8 cellular contexts compared by ENCODE assay signal in genomic region chr10:43076876-43077420, GRCh38. TPM values are rescaled to one million over a fixed set of nuclear protein-coding genes. Genes with fewer than 3 reads are reported as not detected.
DNase-seq lines count a peak whose midpoint lies in the region; ATAC-seq and TF ChIP-seq lines count a peak whose summit lies in the region.

Gene RET, plus strand, starts transcription at chr10:43077069. Its CDS starts 190 bp downstream, at chr10:43077259.

- H3K4me3 ChIP-seq in duodenal mucosa (ENCODE audit: low read depth in 1 of 2, low read length in 2 of 2), result peak within 1 kb of the TSS; percentile 48 to 50

- no peak within 1 kb of the TSS for H3K9ac ChIP-seq in duodenal mucosa (ENCODE audit: low read depth in 1 of 2, low read length in 2 of 2)

- no peak within 1 kb of the TSS for H3K27ac ChIP-seq in duodenal mucosa (ENCODE audit: low read depth, low read length)

- no peaks in the 10 kb centered on the region for H3K9me3 Mint-ChIP-seq in mesothelial cell of epicardium

- no peaks in the 10 kb centered on the region for H3K36me3 Mint-ChIP-seq in mesothelial cell of epicardium

- H3K27me3 Mint-ChIP-seq in mesothelial cell of epicardium (ENCODE audit: low read depth), result peaks cover 91% of the 10 kb centered on the region

- peak; percentile 29 for DNase-seq in EL
- DNase-seq in NCI-H2196 (lab: John Stamatoyannopoulos, UW; ENCODE audit: unreplicated experiment), result peak; percentile 37
- peak in 1 of 2 experiments; percentile 50 for DNase-seq in mesothelial cell of epicardium (ENCODE audit: low spot score in 2 of 2, unreplicated experiment in 2 of 2)
- no peak for DNase-seq in Ammon's horn (ENCODE audit: low spot score)

- no peaks in the 10 kb centered on the region for H3K36me3 ChIP-seq in duodenal mucosa (ENCODE audit: control insufficient read depth in 1 of 2, insufficient read depth in 2 of 2, low read length in 2 of 2)

- peak within 1 kb of the TSS; percentile 58 for H3K4me3 Mint-ChIP-seq in mesothelial cell of epicardium

- no peaks in the 10 kb centered on the region for H3K9me3 ChIP-seq in duodenal mucosa (ENCODE audit: control insufficient read depth in 1 of 2, low read length in 2 of 2)

- TF ChIP-seq CTCF in mesothelial cell of epicardium (IDR thresholded peaks at IDR 0.05; ENCODE audit: unreplicated experiment), result no peak

- ATAC-seq in HG03159 (IDR thresholded peaks at IDR 0.05; ENCODE audit: unreplicated experiment) (no peak), GM21529 (IDR thresholded peaks at IDR 0.05; ENCODE audit: unreplicated experiment) (no peak), HG03025 (IDR thresholded peaks at IDR 0.05; ENCODE audit: low FRiP score, unreplicated experiment) (no peak)

- H3K4me1 Mint-ChIP-seq in mesothelial cell of epicardium, result peaks cover 4% of the 10 kb centered on the region

- H3K27me3 ChIP-seq in duodenal mucosa (ENCODE audit: control insufficient read depth in 1 of 2, insufficient read depth in 2 of 2, low read length in 2 of 2), result peaks cover 17 to 29% of the 10 kb centered on the region in 2 donors

- H3K4me1 ChIP-seq in duodenal mucosa (ENCODE audit: control insufficient read depth in 1 of 2, insufficient read depth in 2 of 2, low read length in 2 of 2), result peaks cover 8 to 14% of the 10 kb centered on the region in 2 donors

- H3K27ac Mint-ChIP-seq in mesothelial cell of epicardium, result no peak within 1 kb of the TSS

RNA-seq across cellular contexts. Expression of gene RET, which starts in this region (rescaled TPM):
- total RNA-seq in mesothelial cell of epicardium, result 0.88 to 2.2 TPM (median 2.1 TPM) in 3 replicates
